8 cellular contexts compared by ENCODE assay signal in the genomic region with DNA sequence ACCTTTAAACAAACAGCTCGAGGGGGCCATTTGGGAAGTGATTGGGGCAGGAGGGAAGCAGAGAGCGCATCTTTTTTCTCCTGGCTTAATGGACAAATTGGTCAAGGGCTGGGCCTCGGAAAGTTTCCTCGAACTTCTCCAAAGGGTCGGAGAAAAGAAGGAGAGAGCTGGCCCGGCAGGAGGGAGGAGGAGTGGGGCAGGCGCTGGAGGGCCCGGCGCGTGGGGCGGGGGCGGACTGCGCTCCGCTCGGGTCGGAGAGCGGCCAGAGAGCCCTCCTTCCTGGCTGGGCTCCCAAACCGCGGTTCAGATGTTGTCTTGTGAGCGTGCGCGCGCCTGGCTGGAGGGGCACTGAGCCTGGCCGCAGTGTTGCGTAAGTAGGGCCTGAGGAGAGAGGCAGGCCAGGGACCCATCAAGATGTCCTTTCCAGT. TPM values are rescaled to one million over a fixed set of nuclear protein-coding genes. Genes with fewer than 3 reads are reported as not detected.
DNase-seq lines count a peak whose midpoint lies in the region; TF ChIP-seq lines count a peak whose summit lies in the region.

No MANE protein-coding gene starts in this region.

- no peak for TF ChIP-seq CTCF in esophagus muscularis mucosa (IDR thresholded peaks at IDR 0.05)
- no peak for TF ChIP-seq CTCF in MM.1S (IDR thresholded peaks at IDR 0.05; ENCODE audit: low read length)
- TF ChIP-seq CTCF in GM13977 (IDR thresholded peaks at IDR 0.05; ENCODE audit: extremely low read depth, insufficient read depth, missing control alignments) = no peak

- H3K9me3 ChIP-seq in esophagus muscularis mucosa (no peaks in the 10 kb centered on the region), MM.1S (replicated peaks; ENCODE audit: insufficient read depth, low read length) (no peaks in the 10 kb centered on the region)

- in situ Hi-C loops in GM13977 (cut with MboI; ENCODE audit: low pct_unique_long_range_greater_than_20kb, low sequenced_read_pairs, unreplicated experiment) = no loop called here

- no peaks in the 10 kb centered on the region for H3F3A ChIP-seq in MM.1S (ENCODE audit: insufficient read depth, low read length)

- no peaks in the 10 kb centered on the region for H3K9me2 ChIP-seq in MM.1S (replicated peaks; ENCODE audit: insufficient read depth, low read length)

- WGBS in esophagus muscularis mucosa = 3% methylated on average over 6 of the region's 25 CpGs

- intact Hi-C loops in esophagus muscularis mucosa (cut with DNase I) = no loop called here

- peaks cover 0 to 26% (median 8%) of the 10 kb centered on the region in 4 donors for H3K36me3 ChIP-seq in esophagus muscularis mucosa
- H3K36me3 ChIP-seq in MM.1S (replicated peaks; ENCODE audit: insufficient read depth, low read length) = no peaks in the 10 kb centered on the region

- no peak overlapping the region for H2AFZ ChIP-seq in MM.1S (ENCODE audit: low read length)

- no peak overlapping the region for H3K9ac ChIP-seq in MM.1S (ENCODE audit: low read length)

- H3K27me3 ChIP-seq in esophagus muscularis mucosa = peaks cover 0 to 59% (median 2%) of the 10 kb centered on the region in 4 donors
- no peaks in the 10 kb centered on the region for H3K27me3 ChIP-seq in MM.1S (replicated peaks; ENCODE audit: insufficient read depth, low read length)

- DNase-seq in DMS79 treated with DMSO at 0.1 percent for 48 hours (lab: John Stamatoyannopoulos, UW) (peak; percentile 10), DMS79 (lab: John Stamatoyannopoulos, UW) (no peak), esophagus muscularis mucosa (ENCODE audit: extremely low spot score) (peak; percentile 96), mesenteric fat pad (ENCODE audit: low spot score) (peak; percentile 95), ureter (ENCODE audit: low spot score) (peak; percentile 87), MM.1S (no peak), GM13977 (ENCODE audit: low spot score) (no peak)
- no peak for DNase-seq in stimulated activated CD8-positive, alpha-beta memory T cell treated with anti-CD3 and anti-CD28 coated beads, Interleukin-4, amount 100 ng/mL, for 48 hours

- no peak for TF ChIP-seq EP300 in esophagus muscularis mucosa (IDR thresholded peaks at IDR 0.05)

- no peak overlapping the region for H3K4me2 ChIP-seq in MM.1S (ENCODE audit: low read depth, low read length)

- no peaks in the 10 kb centered on the region for H4K20me1 ChIP-seq in MM.1S (ENCODE audit: insufficient read depth, low read length)

- H3K27ac ChIP-seq in esophagus muscularis mucosa (replicated peaks in 1 of 4) (peak overlapping the region; percentile 79 to 87 (median 86)), MM.1S (ENCODE audit: low read length) (no peak overlapping the region)

- peaks cover 11 to 50% (median 44%) of the 10 kb centered on the region in 4 donors for H3K4me1 ChIP-seq in esophagus muscularis mucosa
- no peaks in the 10 kb centered on the region for H3K4me1 ChIP-seq in MM.1S (ENCODE audit: low read length)

- no peaks in the 10 kb centered on the region for H3K79me2 ChIP-seq in MM.1S (ENCODE audit: low read length)

- TF ChIP-seq POLR2A in esophagus muscularis mucosa (IDR thresholded peaks at IDR 0.05; ENCODE audit: low read depth) = peak; percentile 12

- H3K4me3 ChIP-seq in esophagus muscularis mucosa (peak overlapping the region; percentile 59 to 67 (median 60)), MM.1S (ENCODE audit: low read length) (no peak overlapping the region)

RNA-seq across cellular contexts. Expression of gene MMP2, which starts 1.2 kb away (rescaled TPM):
- total RNA-seq in esophagus muscularis mucosa (100 to 1,000 TPM; 211 to 368 (median 256) TPM), mesenteric fat pad (521 TPM), ureter (121 TPM)

RNA-seq across cellular contexts. Expression of gene LPCAT2, which starts 28.6 kb away (rescaled TPM):
- total RNA-seq in esophagus muscularis mucosa (10 to 100 TPM in 3 of 4 donors, 1 to 10 TPM in 1; 9.6 to 12.9 (median 12.0) TPM), mesenteric fat pad (15.7 TPM), ureter (23.6 TPM)

Comparison
In these comparisons a context has a peak if more than half of its experiments do, and no peak if none do; other contexts are left out.
1. DNase-seq: peak in DMS79 treated with DMSO at 0.1 percent for 48 hours (single experiment), esophagus muscularis mucosa (single experiment), mesenteric fat pad (single experiment) and ureter (single experiment); none in DMS79 (single experiment), MM.1S (single experiment), GM13977 (single experiment) and stimulated activated CD8-positive, alpha-beta memory T cell treated with anti-CD3 and anti-CD28 coated beads, Interleukin-4, amount 100 ng/mL, for 48 hours (single experiment).